Comparison of ENCODE assay signal across 13 cellular contexts in genomic region chr1:182674346-182675246, GRCh38. TPM values are rescaled to one million over a fixed set of nuclear protein-coding genes. Genes with fewer than 3 reads are reported as not detected.
DNase-seq lines count a peak whose midpoint lies in the region; ATAC-seq and TF ChIP-seq lines count a peak whose summit lies in the region.
"Had no signal": no experiment of that assay in that cellular context is flagged by ENCODE, and none has a peak within 500 bp of the region (broad histone marks: within the 10 kb centered on the region; RNA-seq: fewer than 3 reads in every experiment).

No MANE protein-coding gene starts in this region.

- H3K9me3 ChIP-seq in MG63: no peaks in the 10 kb centered on the region
- no peaks in the 10 kb centered on the region for H3K9me3 ChIP-seq in thoracic aorta

- H3K4me3 ChIP-seq in MG63 (no peak overlapping the region), coronary artery (no peak overlapping the region), thoracic aorta (peak overlapping the region; percentile 0)

- peaks cover 13 to 24% of the 10 kb centered on the region in 2 donors for H3K4me1 ChIP-seq in thoracic aorta (ENCODE audit: control insufficient read depth in 1 of 2, low read depth in 2 of 2)

- H3K27me3 ChIP-seq in MG63: no peaks in the 10 kb centered on the region
- no peaks in the 10 kb centered on the region for H3K27me3 ChIP-seq in thoracic aorta (replicated peaks; ENCODE audit: insufficient read depth)

- H3K27ac ChIP-seq in coronary artery (peak overlapping the region; percentile 50 to 63), thoracic aorta (peak overlapping the region; percentile 29 to 53)

- ATAC-seq in thoracic aorta (ENCODE audit: insufficient number of reproducible peaks, low FRiP score, low read depth) (peak; percentile 69), HG03460 (IDR thresholded peaks at IDR 0.05; ENCODE audit: unreplicated experiment) (no peak), HG02938 (IDR thresholded peaks at IDR 0.05; ENCODE audit: unreplicated experiment) (no peak), GM19324 (IDR thresholded peaks at IDR 0.05; ENCODE audit: low FRiP score, unreplicated experiment) (no peak)

- no peaks in the 10 kb centered on the region for H3K36me3 ChIP-seq in MG63
- H3K36me3 ChIP-seq in thoracic aorta: no peaks in the 10 kb centered on the region

- DNase-seq in MG63 (peak; percentile 94), coronary artery (ENCODE audit: low spot score) (peak; percentile 77), iris pigment epithelial cell (ENCODE audit: low read depth) (peak; percentile 26), thoracic aorta (ENCODE audit: low spot score) (peak; percentile 42)
- DNase-seq in NK-92 treated with Interleukin-12 subunit alpha and Interleukin-12 subunit beta, amount 100 ng/mL, for 24 hours (lab: John Stamatoyannopoulos, UW): no peak
- DNase-seq: activated CD4-positive, alpha-beta memory T cell treated with anti-CD3 and anti-CD28 coated beads for 36 hours; activated effector memory CD4-positive, alpha-beta T cell treated with anti-CD3 and anti-CD28 coated beads, Interleukin-2, amount 50 U/mL, for 16 hours; cerebellar nuclear complex; nephron progenitor cell had no signal

- TF ChIP-seq CTCF in coronary artery (IDR thresholded peaks at IDR 0.05) (no peak), thoracic aorta (IDR thresholded peaks at IDR 0.05) (peak; percentile 37)

RNA-seq across cellular contexts. Expression of gene RGS8, which starts 9.8 kb away (rescaled TPM):
- total RNA-seq in MG63 (2014; rRNA removed; shearing (Covaris generic); ENCODE audit: low replicate concordance): not detected in 2 replicates
- not detected for total RNA-seq in thoracic aorta
- total RNA-seq: NCI-H460 had no signal
